In genomic region chr12:14906114-14906513, GRCh38 we compare ENCODE assay signal across 17 cellular contexts. TPM values are rescaled to one million over a fixed set of nuclear protein-coding genes. Genes with fewer than 3 reads are reported as not detected.
"Had no signal": no experiment of that assay in that cellular context is flagged by ENCODE, and none has a peak within 500 bp of the region (broad histone marks: within the 10 kb centered on the region; RNA-seq: fewer than 3 reads in every experiment).

No MANE protein-coding gene starts in this region.

- H3K79me2 ChIP-seq: hepatocyte had no signal

- H3K9me3 ChIP-seq: prostate gland, right lobe of liver, vagina had no signal

- H3K4me1 ChIP-seq: prostate gland, right lobe of liver had no signal

- H3K27me3 ChIP-seq: hepatocyte, neural progenitor cell, right lobe of liver, vagina had no signal

- FAIRE-seq: colon, endometrium had no signal

- H3K36me3 ChIP-seq: neural progenitor cell, prostate gland, right lobe of liver, vagina had no signal

- DNase-seq: activated CD4-positive, alpha-beta T cell treated with anti-CD3 and anti-CD28 coated beads, Interleukin-2, amount 50 U/mL, for 48 hours; activated gamma-delta T cell treated with Interleukin-2 at 50 U/mL for 16 hours; amniotic stem cell; central memory CD4-positive, alpha-beta T cell; mesenchymal stem cell; naive thymus-derived CD4-positive, alpha-beta T cell; right lobe of liver; stimulated activated CD4-positive, alpha-beta T cell treated with anti-CD3 and anti-CD28 coated beads, Interleukin-4, amount 100 ng/mL, for 1 hour; T1000 had no signal

- H3K27ac ChIP-seq: hepatocyte, neural progenitor cell, vagina had no signal

- H3K4me2 ChIP-seq: hepatocyte, neural progenitor cell, smooth muscle cell had no signal

- H2AFZ ChIP-seq: hepatocyte, neural progenitor cell had no signal

- H3K4me3 ChIP-seq: hepatocyte, neural progenitor cell, prostate gland, right lobe of liver, smooth muscle cell, vagina had no signal

- H3K9ac ChIP-seq: neural progenitor cell had no signal

- ATAC-seq: naive thymus-derived CD4-positive, alpha-beta T cell had no signal

RNA-seq across cellular contexts. Expression of gene ERP27, which starts 32.2 kb away (rescaled TPM):
- total RNA-seq: osteoblast had no signal
